ENCODE assay signal across 2 cellular contexts in the genomic region with DNA sequence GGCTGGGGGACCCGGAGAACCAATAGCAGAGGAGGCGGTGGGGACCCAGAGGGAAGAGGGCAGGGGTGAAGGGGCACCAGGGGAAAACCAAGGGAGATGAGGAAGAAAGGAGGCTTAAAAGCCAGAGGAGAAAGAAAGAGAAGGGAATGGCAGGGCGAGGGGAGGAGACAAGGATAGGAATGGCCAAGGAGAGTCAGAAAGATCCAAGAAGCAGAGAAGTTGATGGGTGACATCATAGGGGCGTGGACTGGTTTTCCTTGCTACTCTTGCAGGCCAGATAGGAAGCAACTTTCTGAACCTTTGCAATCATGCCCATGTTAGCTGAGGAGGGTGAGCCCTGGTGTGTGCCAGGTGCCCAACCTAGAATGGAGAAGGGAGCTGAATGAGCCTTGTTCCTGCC.
TF ChIP-seq lines count a peak whose summit lies in the region.

No MANE protein-coding gene starts in this region.

TF ChIP-seq in SK-N-SH treated with all-trans-retinoic acid at 6 μM for 48 hours, 23 proteins besides CTCF, POLR2A, EP300 and RAD21 (continued from another document):
- TF ChIP-seq, protein P1, sequence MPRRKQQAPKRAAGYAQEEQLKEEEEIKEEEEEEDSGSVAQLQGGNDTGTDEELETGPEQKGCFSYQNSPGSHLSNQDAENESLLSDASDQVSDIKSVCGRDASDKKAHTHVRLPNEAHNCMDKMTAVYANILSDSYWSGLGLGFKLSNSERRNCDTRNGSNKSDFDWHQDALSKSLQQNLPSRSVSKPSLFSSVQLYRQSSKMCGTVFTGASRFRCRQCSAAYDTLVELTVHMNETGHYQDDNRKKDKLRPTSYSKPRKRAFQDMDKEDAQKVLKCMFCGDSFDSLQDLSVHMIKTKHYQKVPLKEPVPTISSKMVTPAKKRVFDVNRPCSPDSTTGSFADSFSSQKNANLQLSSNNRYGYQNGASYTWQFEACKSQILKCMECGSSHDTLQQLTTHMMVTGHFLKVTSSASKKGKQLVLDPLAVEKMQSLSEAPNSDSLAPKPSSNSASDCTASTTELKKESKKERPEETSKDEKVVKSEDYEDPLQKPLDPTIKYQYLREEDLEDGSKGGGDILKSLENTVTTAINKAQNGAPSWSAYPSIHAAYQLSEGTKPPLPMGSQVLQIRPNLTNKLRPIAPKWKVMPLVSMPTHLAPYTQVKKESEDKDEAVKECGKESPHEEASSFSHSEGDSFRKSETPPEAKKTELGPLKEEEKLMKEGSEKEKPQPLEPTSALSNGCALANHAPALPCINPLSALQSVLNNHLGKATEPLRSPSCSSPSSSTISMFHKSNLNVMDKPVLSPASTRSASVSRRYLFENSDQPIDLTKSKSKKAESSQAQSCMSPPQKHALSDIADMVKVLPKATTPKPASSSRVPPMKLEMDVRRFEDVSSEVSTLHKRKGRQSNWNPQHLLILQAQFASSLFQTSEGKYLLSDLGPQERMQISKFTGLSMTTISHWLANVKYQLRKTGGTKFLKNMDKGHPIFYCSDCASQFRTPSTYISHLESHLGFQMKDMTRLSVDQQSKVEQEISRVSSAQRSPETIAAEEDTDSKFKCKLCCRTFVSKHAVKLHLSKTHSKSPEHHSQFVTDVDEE (CRISPR knock-in tag; IDR thresholded peaks at IDR 0.05), result no peak
- TF ChIP-seq RARB (CRISPR knock-in tag; IDR thresholded peaks at IDR 0.05), result no peak
- no peak for TF ChIP-seq ESRRG (CRISPR knock-in tag; IDR thresholded peaks at IDR 0.05)
- TF ChIP-seq PPARA (CRISPR knock-in tag; IDR thresholded peaks at IDR 0.05; ENCODE audit: borderline replicate concordance), result no peak

TF ChIP-seq in SK-N-SH, 30 proteins besides CTCF, POLR2A, EP300 and RAD21 (continued from another document):
- TF ChIP-seq, protein P2, sequence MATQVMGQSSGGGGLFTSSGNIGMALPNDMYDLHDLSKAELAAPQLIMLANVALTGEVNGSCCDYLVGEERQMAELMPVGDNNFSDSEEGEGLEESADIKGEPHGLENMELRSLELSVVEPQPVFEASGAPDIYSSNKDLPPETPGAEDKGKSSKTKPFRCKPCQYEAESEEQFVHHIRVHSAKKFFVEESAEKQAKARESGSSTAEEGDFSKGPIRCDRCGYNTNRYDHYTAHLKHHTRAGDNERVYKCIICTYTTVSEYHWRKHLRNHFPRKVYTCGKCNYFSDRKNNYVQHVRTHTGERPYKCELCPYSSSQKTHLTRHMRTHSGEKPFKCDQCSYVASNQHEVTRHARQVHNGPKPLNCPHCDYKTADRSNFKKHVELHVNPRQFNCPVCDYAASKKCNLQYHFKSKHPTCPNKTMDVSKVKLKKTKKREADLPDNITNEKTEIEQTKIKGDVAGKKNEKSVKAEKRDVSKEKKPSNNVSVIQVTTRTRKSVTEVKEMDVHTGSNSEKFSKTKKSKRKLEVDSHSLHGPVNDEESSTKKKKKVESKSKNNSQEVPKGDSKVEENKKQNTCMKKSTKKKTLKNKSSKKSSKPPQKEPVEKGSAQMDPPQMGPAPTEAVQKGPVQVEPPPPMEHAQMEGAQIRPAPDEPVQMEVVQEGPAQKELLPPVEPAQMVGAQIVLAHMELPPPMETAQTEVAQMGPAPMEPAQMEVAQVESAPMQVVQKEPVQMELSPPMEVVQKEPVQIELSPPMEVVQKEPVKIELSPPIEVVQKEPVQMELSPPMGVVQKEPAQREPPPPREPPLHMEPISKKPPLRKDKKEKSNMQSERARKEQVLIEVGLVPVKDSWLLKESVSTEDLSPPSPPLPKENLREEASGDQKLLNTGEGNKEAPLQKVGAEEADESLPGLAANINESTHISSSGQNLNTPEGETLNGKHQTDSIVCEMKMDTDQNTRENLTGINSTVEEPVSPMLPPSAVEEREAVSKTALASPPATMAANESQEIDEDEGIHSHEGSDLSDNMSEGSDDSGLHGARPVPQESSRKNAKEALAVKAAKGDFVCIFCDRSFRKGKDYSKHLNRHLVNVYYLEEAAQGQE (IDR thresholded peaks at IDR 0.05; ENCODE audit: low read depth, low read length), result no peak
- TF ChIP-seq FOSL2 (IDR thresholded peaks at IDR 0.05; ENCODE audit: borderline replicate concordance, low read depth), result no peak
- no peak for TF ChIP-seq GABPA (IDR thresholded peaks at IDR 0.05; ENCODE audit: low read depth)
- TF ChIP-seq FOXM1 (IDR thresholded peaks at IDR 0.05; ENCODE audit: low read depth), result no peak
- no peak for TF ChIP-seq MEF2A (IDR thresholded peaks at IDR 0.05; ENCODE audit: borderline replicate concordance, low read depth)
- no peak for TF ChIP-seq SMC3 (IDR thresholded peaks at IDR 0.05; ENCODE audit: low read depth, low read length)
